35 cellular contexts compared by ENCODE assay signal in genomic region chr12:123749355-123749754, GRCh38.
"Had no signal": no experiment of that assay in that cellular context is flagged by ENCODE, and none has a peak within 500 bp of the region (broad histone marks: within the 10 kb centered on the region; RNA-seq: fewer than 3 reads in every experiment).

No MANE protein-coding gene starts in this region.

- H3K27ac Mint-ChIP-seq: activated B cell treated with CpG ODN at 0.5 μM for 24 hours; activated CD4-positive, alpha-beta memory T cell treated with anti-CD3 and anti-CD28 coated beads for 36 hours; activated CD4-positive, alpha-beta T cell treated with anti-CD3 and anti-CD28 coated beads, Interleukin-2, amount 10 ng/mL, durations not matched to agents 24 days and 14 days; activated CD8-positive, alpha-beta T cell treated with anti-CD3 and anti-CD28 coated beads for 36 hours; activated naive CD4-positive, alpha-beta T cell treated with anti-CD3 and anti-CD28 coated beads for 36 hours; activated naive CD8-positive, alpha-beta T cell treated with anti-CD3 and anti-CD28 coated beads for 36 hours; activated T-cell treated with anti-CD3 and anti-CD28 coated beads, Interleukin-2, amount 50 U/mL, for 72 hours; activated T-helper 1 cell treated with anti-CD3 and anti-CD28 coated beads, Interleukin-12 subunit alpha, Interleukin-12 subunit beta, Interleukin-2, Interleukin-4 antibody, amounts not matched to agents 30 ng/mL and 10 ng/mL and 1 ng/mL, durations not matched to agents 14 hours and 24 hours and 36 hours; activated T-helper 17 cell treated with anti-CD3 and anti-CD28 coated beads, Interleukin-2, amount 50 U/mL, for 72 hours; brain; T-helper 1 cell treated with Interleukin-12 subunit alpha and Interleukin-12 subunit beta and Interleukin-4 antibody, amounts not matched to agents 30 μg/mL and 1 μg/mL, for 36 hours; T-helper 2 cell treated with Interferon-gamma antibody and Interleukin-4, amounts not matched to agents 5 μg/mL and 100 μg/mL, for 36 hours had no signal

- H3K4me1 ChIP-seq: adrenal gland had no signal

- ATAC-seq: activated CD8-positive, alpha-beta T cell treated with anti-CD3 and anti-CD28 coated beads for 36 hours; activated T-cell treated with anti-CD3 and anti-CD28 coated beads, Interleukin-2, amount 50 U/mL, for 4 hours; activated T-cell treated with anti-CD3 and anti-CD28 coated beads, Interleukin-2, amount 50 U/mL, for 72 hours; activated T-helper 17 cell treated with anti-CD3 and anti-CD28 coated beads, Interleukin-2, amount 50 U/mL, for 72 hours had no signal

- H3K27me3 Mint-ChIP-seq: activated B cell treated with CpG ODN at 0.5 μM for 24 hours; activated CD4-positive, alpha-beta memory T cell treated with anti-CD3 and anti-CD28 coated beads for 36 hours; activated CD4-positive, alpha-beta T cell treated with anti-CD3 and anti-CD28 coated beads, Interleukin-2, amount 10 ng/mL, durations not matched to agents 24 days and 14 days; activated CD8-positive, alpha-beta T cell treated with anti-CD3 and anti-CD28 coated beads for 36 hours; activated naive CD8-positive, alpha-beta T cell treated with anti-CD3 and anti-CD28 coated beads for 36 hours; activated T-helper 17 cell treated with anti-CD3 and anti-CD28 coated beads, Interleukin-2, amount 50 U/mL, for 72 hours; brain had no signal

- H3K9me3 Mint-ChIP-seq: activated B cell treated with CpG ODN at 0.5 μM for 24 hours; activated CD4-positive, alpha-beta memory T cell treated with anti-CD3 and anti-CD28 coated beads for 36 hours; activated CD4-positive, alpha-beta T cell treated with anti-CD3 and anti-CD28 coated beads, Interleukin-2, amount 10 ng/mL, durations not matched to agents 24 days and 14 days; activated CD8-positive, alpha-beta T cell treated with anti-CD3 and anti-CD28 coated beads for 36 hours; activated naive CD4-positive, alpha-beta T cell treated with anti-CD3 and anti-CD28 coated beads for 36 hours; activated naive CD4-positive, alpha-beta T cell treated with anti-CD3 and anti-CD28 coated beads, Interleukin-2, amount 50 U/mL, for 72 hours; activated naive CD8-positive, alpha-beta T cell treated with anti-CD3 and anti-CD28 coated beads for 36 hours; activated T-cell treated with anti-CD3 and anti-CD28 coated beads, Interleukin-2, amount 50 U/mL, for 4 hours; activated T-cell treated with anti-CD3 and anti-CD28 coated beads, Interleukin-2, amount 50 U/mL, for 72 hours; activated T-helper 1 cell treated with anti-CD3 and anti-CD28 coated beads, Interleukin-12 subunit alpha, Interleukin-12 subunit beta, Interleukin-2, Interleukin-4 antibody, amounts not matched to agents 30 ng/mL and 10 ng/mL and 1 ng/mL, durations not matched to agents 14 hours and 24 hours and 36 hours; activated T-helper 17 cell treated with anti-CD3 and anti-CD28 coated beads, Interleukin-2, amount 50 U/mL, for 72 hours; brain; T-helper 1 cell treated with Interleukin-12 subunit alpha and Interleukin-12 subunit beta and Interleukin-4 antibody, amounts not matched to agents 30 μg/mL and 1 μg/mL, for 36 hours; T-helper 2 cell treated with Interferon-gamma antibody and Interleukin-4, amounts not matched to agents 5 μg/mL and 100 μg/mL, for 36 hours had no signal

- H3K4me3 Mint-ChIP-seq: activated B cell treated with CpG ODN at 0.5 μM for 24 hours; activated CD4-positive, alpha-beta memory T cell treated with anti-CD3 and anti-CD28 coated beads for 36 hours; activated CD4-positive, alpha-beta T cell treated with anti-CD3 and anti-CD28 coated beads, Interleukin-2, amount 10 ng/mL, durations not matched to agents 24 days and 14 days; activated CD8-positive, alpha-beta T cell treated with anti-CD3 and anti-CD28 coated beads for 36 hours; activated naive CD4-positive, alpha-beta T cell treated with anti-CD3 and anti-CD28 coated beads for 36 hours; activated naive CD8-positive, alpha-beta T cell treated with anti-CD3 and anti-CD28 coated beads for 36 hours; activated T-cell treated with anti-CD3 and anti-CD28 coated beads, Interleukin-2, amount 50 U/mL, for 4 hours; activated T-cell treated with anti-CD3 and anti-CD28 coated beads, Interleukin-2, amount 50 U/mL, for 72 hours; activated T-helper 1 cell treated with anti-CD3 and anti-CD28 coated beads, Interleukin-12 subunit alpha, Interleukin-12 subunit beta, Interleukin-2, Interleukin-4 antibody, amounts not matched to agents 30 ng/mL and 10 ng/mL and 1 ng/mL, durations not matched to agents 14 hours and 24 hours and 36 hours; activated T-helper 17 cell treated with anti-CD3 and anti-CD28 coated beads, Interleukin-2, amount 50 U/mL, for 72 hours; brain; T-helper 1 cell treated with Interleukin-12 subunit alpha and Interleukin-12 subunit beta and Interleukin-4 antibody, amounts not matched to agents 30 μg/mL and 1 μg/mL, for 36 hours; T-helper 2 cell treated with Interferon-gamma antibody and Interleukin-4, amounts not matched to agents 5 μg/mL and 100 μg/mL, for 36 hours had no signal

- H3K27ac ChIP-seq: adrenal gland, cardiac muscle cell, VCaP had no signal

- FAIRE-seq: TTC549 had no signal

- H3K4me3 ChIP-seq: adrenal gland, cardiac muscle cell had no signal

- H3K27me3 ChIP-seq: adrenal gland, cardiac muscle cell had no signal

- H3K4me1 Mint-ChIP-seq: activated T-helper 17 cell treated with anti-CD3 and anti-CD28 coated beads, Interleukin-2, amount 50 U/mL, for 72 hours; brain had no signal

- H3K9me3 ChIP-seq: adrenal gland had no signal

- DNase-seq: activated B cell treated with CpG ODN at 0.5 μM for 24 hours; activated CD4-positive, alpha-beta memory T cell treated with anti-CD3 and anti-CD28 coated beads for 36 hours; activated CD4-positive, alpha-beta T cell treated with anti-CD3 and anti-CD28 coated beads for 4 hours; activated CD4-positive, alpha-beta T cell treated with anti-CD3 and anti-CD28 coated beads, Interleukin-2, amount 10 ng/mL, durations not matched to agents 24 days and 14 days; activated CD4-positive, alpha-beta T cell treated with anti-CD3 and anti-CD28 coated beads, Interleukin-2, amount 50 U/mL, for 1 hour; activated CD4-positive, alpha-beta T cell treated with anti-CD3 and anti-CD28 coated beads, Interleukin-2, amount 50 U/mL, for 4 hours; activated CD4-positive, CD25-positive, alpha-beta regulatory T cell treated with anti-CD3 and anti-CD28 coated beads, Interleukin-2, amount 50 U/mL, for 72 hours; activated CD8-positive, alpha-beta memory T cell treated with anti-CD3 and anti-CD28 coated beads, Interleukin-2, amount 50 U/mL, for 4 hours; activated CD8-positive, alpha-beta T cell treated with anti-CD3 and anti-CD28 coated beads for 36 hours; activated effector memory CD4-positive, alpha-beta T cell treated with anti-CD3 and anti-CD28 coated beads, Interleukin-2, amount 50 U/mL, for 16 hours; activated gamma-delta T cell treated with Interleukin-2 at 50 U/mL for 16 hours; activated naive CD4-positive, alpha-beta T cell; activated naive CD4-positive, alpha-beta T cell treated with anti-CD3 and anti-CD28 coated beads for 36 hours; activated naive CD4-positive, alpha-beta T cell treated with anti-CD3 and anti-CD28 coated beads, Interleukin-2, amount 50 U/mL, for 16 hours; activated naive CD8-positive, alpha-beta T cell treated with anti-CD3 and anti-CD28 coated beads for 36 hours; activated T-cell treated with anti-CD3 and anti-CD28 coated beads for 4 hours; activated T-cell treated with anti-CD3 and anti-CD28 coated beads, Interleukin-2, amount 50 U/mL, for 1 hour; activated T-cell treated with anti-CD3 and anti-CD28 coated beads, Interleukin-2, amount 50 U/mL, for 4 hours; activated T-cell treated with anti-CD3 and anti-CD28 coated beads, Interleukin-2, amount 50 U/mL, for 72 hours; adrenal gland; amniotic stem cell; aorta; caudate nucleus; T-helper 1 cell; T-helper 2 cell; T-helper 9 cell had no signal
